Comparison of ENCODE assay signal across 17 cellular contexts in genomic region chr11:113448311-113448666, GRCh38. TPM values are rescaled to one million over a fixed set of nuclear protein-coding genes. Genes with fewer than 3 reads are reported as not detected.
"Had no signal": no experiment of that assay in that cellular context is flagged by ENCODE, and none has a peak within 500 bp of the region (broad histone marks: within the 10 kb centered on the region; RNA-seq: fewer than 3 reads in every experiment).

No MANE protein-coding gene starts in this region.

- H3K4me1 ChIP-seq: left ventricle myocardium inferior, psoas muscle, right lobe of liver, spleen, thyroid gland, vagina had no signal

- ATAC-seq: psoas muscle, WTC11 had no signal

- DNase-seq: activated CD4-positive, alpha-beta T cell treated with anti-CD3 and anti-CD28 coated beads, Interleukin-2, amount 50 U/mL, for 1 hour; activated naive CD4-positive, alpha-beta T cell treated with anti-CD3 and anti-CD28 coated beads, Interleukin-2, amount 10 ng/mL, durations not matched to agents 7 days and 5 days; dorsolateral prefrontal cortex; endodermal cell; left ventricle myocardium inferior; nephron progenitor cell; psoas muscle; right lobe of liver; spleen; thyroid gland had no signal

- H3K27me3 ChIP-seq: right lobe of liver, thyroid gland, vagina had no signal

- H3K4me1 Mint-ChIP-seq: activated naive CD4-positive, alpha-beta T cell treated with anti-CD3 and anti-CD28 coated beads, Interleukin-2, amount 10 ng/mL, durations not matched to agents 7 days and 5 days had no signal

- H3K9me3 ChIP-seq: left ventricle myocardium inferior, psoas muscle, right lobe of liver, spleen, thyroid gland, vagina had no signal

- H3K27ac ChIP-seq: dorsolateral prefrontal cortex, left ventricle myocardium inferior, psoas muscle, right lobe of liver, spleen, thyroid gland, vagina had no signal

- H3K9me3 Mint-ChIP-seq: activated naive CD4-positive, alpha-beta T cell treated with anti-CD3 and anti-CD28 coated beads, Interleukin-2, amount 10 ng/mL, durations not matched to agents 7 days and 5 days; endodermal cell; nephron progenitor cell; T-helper 1 cell treated with Interleukin-12 subunit alpha and Interleukin-12 subunit beta and Interleukin-4 antibody, amounts not matched to agents 30 μg/mL and 1 μg/mL, for 36 hours; WTC11 had no signal

- H3K27ac Mint-ChIP-seq: activated naive CD4-positive, alpha-beta T cell treated with anti-CD3 and anti-CD28 coated beads, Interleukin-2, amount 10 ng/mL, durations not matched to agents 7 days and 5 days; endodermal cell; nephron progenitor cell; WTC11 had no signal

- H3K4me3 Mint-ChIP-seq: activated naive CD4-positive, alpha-beta T cell treated with anti-CD3 and anti-CD28 coated beads, Interleukin-2, amount 10 ng/mL, durations not matched to agents 7 days and 5 days; endodermal cell; nephron progenitor cell; T-helper 1 cell treated with Interleukin-12 subunit alpha and Interleukin-12 subunit beta and Interleukin-4 antibody, amounts not matched to agents 30 μg/mL and 1 μg/mL, for 36 hours; WTC11 had no signal

- H3K36me3 ChIP-seq: left ventricle myocardium inferior, right lobe of liver, spleen, thyroid gland, vagina had no signal

- H3K4me3 ChIP-seq: dorsolateral prefrontal cortex, left ventricle myocardium inferior, psoas muscle, right lobe of liver, spleen, thyroid gland, vagina had no signal

- H3K36me3 Mint-ChIP-seq: activated naive CD4-positive, alpha-beta T cell treated with anti-CD3 and anti-CD28 coated beads, Interleukin-2, amount 10 ng/mL, durations not matched to agents 7 days and 5 days; WTC11 had no signal

RNA-seq across cellular contexts. Expression of gene DRD2, which starts 26.9 kb away (rescaled TPM):
- total RNA-seq: activated CD8-positive, alpha-beta memory T cell treated with anti-CD3 and anti-CD28 coated beads for 36 hours; cardiac septum; glomerular endothelial cell; left ventricle myocardium inferior; occipital lobe; spleen had no signal
- polyA plus RNA-seq: spleen had no signal
